Comparison of ENCODE assay signal across 8 cellular contexts in the genomic region with DNA sequence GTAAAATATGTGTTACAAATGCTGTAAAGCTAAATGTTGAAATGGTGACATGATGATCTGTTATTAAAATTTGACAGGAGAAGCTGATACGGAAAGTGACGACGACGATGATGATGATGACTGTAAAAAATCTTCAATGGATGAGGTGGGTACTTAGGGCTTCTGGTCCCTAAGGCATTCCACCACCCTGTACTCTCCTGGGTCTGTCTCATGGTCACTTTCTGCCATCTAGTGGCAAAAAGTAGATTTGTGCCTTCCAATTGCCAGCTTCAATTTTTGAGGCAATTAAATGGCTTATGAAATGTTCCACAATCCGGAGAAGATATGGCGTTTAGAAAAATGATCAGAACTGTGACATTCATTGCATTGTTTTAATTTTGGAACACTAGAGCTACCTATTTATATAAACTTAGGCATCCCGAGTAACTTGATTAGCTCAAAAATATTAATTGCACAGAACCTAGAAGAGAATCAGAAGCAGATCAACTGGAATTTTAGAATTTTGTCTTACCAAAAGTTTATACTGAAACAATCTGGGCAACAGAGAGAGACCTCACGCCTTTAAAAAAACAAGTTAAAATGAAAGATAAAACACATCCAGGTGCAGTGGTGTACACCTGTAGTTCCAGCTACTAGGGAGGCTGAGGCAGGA.
A peak's percentile ranks its signal among the peaks of the same experiment; 100 is the strongest.
DNase-seq lines count a peak whose midpoint lies in the region; ATAC-seq and TF ChIP-seq lines count a peak whose summit lies in the region.

No MANE protein-coding gene starts in this region.

- no peak overlapping the region for H3K27ac Mint-ChIP-seq in activated T-helper 2 cell treated with anti-CD3 and anti-CD28 coated beads, Interferon-gamma antibody, Interleukin-2, Interleukin-4, amounts not matched to agents 10 μg/mL and 5 μg/mL and 100 μg/mL, durations not matched to agents 14 hours and 24 hours and 36 hours

- H3K4me3 ChIP-seq in A673 (ENCODE audit: low read depth, low read length, poor library complexity, severe bottlenecking) (no peak overlapping the region), epithelial cell of esophagus (ENCODE audit: low read length) (no peak overlapping the region), mucosa of descending colon (no peak overlapping the region)

- ATAC-seq in HG02678 (IDR thresholded peaks at IDR 0.05; ENCODE audit: unreplicated experiment) (peak; percentile 78), mucosa of descending colon (peak; percentile 63)

- BruUV-seq in A673 (replicated peaks; lab: Mats Ljungman, UMichigan) = no TSS peak

- intact Hi-C loops in A673 (cut with micrococcal nuclease; ENCODE audit: unreplicated experiment) = loop anchor here (1.0 to 10.0 kb wide), 6 partner anchors 335 to 1955 kb away; a partner anchor contains a TSS
- intact Hi-C loops in mucosa of descending colon (cut with DNase I, micrococcal nuclease) = loop anchor here (5.0 kb wide), 1 partner anchor 680 kb away; no protein-coding TSS in a partner anchor
- intact Hi-C loops in activated T-helper 2 cell treated with anti-CD3 and anti-CD28 coated beads, Interferon-gamma antibody, Interleukin-2, Interleukin-4, amounts not matched to agents 10 μg/mL and 5 μg/mL and 100 μg/mL, durations not matched to agents 14 hours and 24 hours and 36 hours (cut with micrococcal nuclease) = loop anchor here (1.0 to 10.0 kb wide), 3 partner anchors 328 to 679 kb away; a partner anchor contains a TSS

- no peaks in the 10 kb centered on the region for H3K36me3 Mint-ChIP-seq in activated T-helper 2 cell treated with anti-CD3 and anti-CD28 coated beads, Interferon-gamma antibody, Interleukin-2, Interleukin-4, amounts not matched to agents 10 μg/mL and 5 μg/mL and 100 μg/mL, durations not matched to agents 14 hours and 24 hours and 36 hours (ENCODE audit: low read depth)

- CTCF ChIA-PET in A673 (lab: Charles Lee) = interaction anchor here (0.6 to 3.0 kb wide), 6 partner anchors 24 to 1956 kb away, joined by 3 to 65 read pairs (median 5); no protein-coding TSS in a partner anchor

- POLR2A ChIA-PET in A673 (lab: Charles Lee; ENCODE audit: low non-redundant PET) = no interaction called here

- H3K27ac ChIP-seq in A673 (ENCODE audit: low read depth, low read length, poor library complexity, severe bottlenecking) = no peak overlapping the region

- H3K9me3 ChIP-seq in A673 (ENCODE audit: low read depth, low read length, poor library complexity, severe bottlenecking) (no peaks in the 10 kb centered on the region), mucosa of descending colon (no peaks in the 10 kb centered on the region)

- H3K4me1 ChIP-seq in A673 (ENCODE audit: insufficient read depth, low read length, poor library complexity, severe bottlenecking) = peaks cover 11% of the 10 kb centered on the region
- no peaks in the 10 kb centered on the region for H3K4me1 ChIP-seq in mucosa of descending colon (ENCODE audit: low read depth)

- H3K9me3 Mint-ChIP-seq in activated T-helper 2 cell treated with anti-CD3 and anti-CD28 coated beads, Interferon-gamma antibody, Interleukin-2, Interleukin-4, amounts not matched to agents 10 μg/mL and 5 μg/mL and 100 μg/mL, durations not matched to agents 14 hours and 24 hours and 36 hours = no peaks in the 10 kb centered on the region

- H3K27me3 ChIP-seq in A673 (replicated peaks; ENCODE audit: insufficient read depth, low read depth, low read length, poor library complexity) = no peaks in the 10 kb centered on the region

- H3K4me3 Mint-ChIP-seq in activated T-helper 2 cell treated with anti-CD3 and anti-CD28 coated beads, Interferon-gamma antibody, Interleukin-2, Interleukin-4, amounts not matched to agents 10 μg/mL and 5 μg/mL and 100 μg/mL, durations not matched to agents 14 hours and 24 hours and 36 hours (ENCODE audit: low read depth) = no peak overlapping the region

- no peaks in the 10 kb centered on the region for H3K27me3 Mint-ChIP-seq in activated T-helper 2 cell treated with anti-CD3 and anti-CD28 coated beads, Interferon-gamma antibody, Interleukin-2, Interleukin-4, amounts not matched to agents 10 μg/mL and 5 μg/mL and 100 μg/mL, durations not matched to agents 14 hours and 24 hours and 36 hours (ENCODE audit: low read depth)

- TF ChIP-seq CTCF in A673 (conservative IDR thresholded peaks at IDR 0.05; ENCODE audit: low read depth, low read length) (peak; percentile 84), epithelial cell of esophagus (IDR thresholded peaks at IDR 0.05; ENCODE audit: insufficient read depth, low read depth, low read length, missing control alignments) (peak; percentile 88), mucosa of descending colon (IDR thresholded peaks at IDR 0.05) (no peak)

- H3K36me3 ChIP-seq in A673 (ENCODE audit: insufficient read depth, low read length, poor library complexity, severe bottlenecking) (no peaks in the 10 kb centered on the region), mucosa of descending colon (ENCODE audit: low read depth) (no peaks in the 10 kb centered on the region)

- H3K4me1 Mint-ChIP-seq in activated T-helper 2 cell treated with anti-CD3 and anti-CD28 coated beads, Interferon-gamma antibody, Interleukin-2, Interleukin-4, amounts not matched to agents 10 μg/mL and 5 μg/mL and 100 μg/mL, durations not matched to agents 14 hours and 24 hours and 36 hours (ENCODE audit: low read depth) = no peaks in the 10 kb centered on the region

- DNase-seq in A673 (ENCODE audit: low spot score) = peak; percentile 81
- DNase-seq in GM04504 (ENCODE audit: low read depth) = peak; percentile 48
- peak; percentile 58 to 89 (median 80) for DNase-seq in NCI-H1417 (lab: John Stamatoyannopoulos, UW)
- peak; percentile 13 for DNase-seq in SKM-1 (lab: John Stamatoyannopoulos, UW; ENCODE audit: unreplicated experiment)
- peak; percentile 71 for DNase-seq in epithelial cell of esophagus (ENCODE audit: low read depth)
- DNase-seq in mucosa of descending colon = peak in 1 of 3 donors; percentile 64
- DNase-seq in activated T-helper 2 cell treated with anti-CD3 and anti-CD28 coated beads, Interferon-gamma antibody, Interleukin-2, Interleukin-4, amounts not matched to agents 10 μg/mL and 5 μg/mL and 100 μg/mL, durations not matched to agents 14 hours and 24 hours and 36 hours (ENCODE audit: low spot score) = no peak
